In genomic region chr5:94217745-94218144, GRCh38 we compare ENCODE assay signal across 16 cellular contexts.
"Had no signal": no experiment of that assay in that cellular context is flagged by ENCODE, and none has a peak within 500 bp of the region (broad histone marks: within the 10 kb centered on the region; RNA-seq: fewer than 3 reads in every experiment).

No MANE protein-coding gene starts in this region.

- H3K9me3 ChIP-seq: gastroesophageal sphincter, heart left ventricle, left lung, pancreas, right lobe of liver, spleen, testis had no signal

- H3K4me1 ChIP-seq: gastroesophageal sphincter, heart left ventricle, left lung, pancreas, right lobe of liver, spleen, testis had no signal

- H3K27ac ChIP-seq: gastroesophageal sphincter, heart left ventricle, left lung, pancreas, right lobe of liver, spleen, testis, VCaP had no signal

- DNase-seq: activated CD4-positive, alpha-beta T cell treated with anti-CD3 and anti-CD28 coated beads for 1 hour; activated CD4-positive, alpha-beta T cell treated with anti-CD3 and anti-CD28 coated beads, Interleukin-2, amount 50 U/mL, for 48 hours; cerebellar nuclear complex; effector CD8-positive, alpha-beta T cell; heart left ventricle; left lung; natural killer cell; pancreas; right lobe of liver; spleen; stimulated activated CD4-positive, alpha-beta T cell treated with anti-CD3 and anti-CD28 coated beads, Interleukin-4, amount 100 ng/mL, for 4 hours; testis had no signal

- H3K4me3 ChIP-seq: gastroesophageal sphincter, heart left ventricle, left lung, pancreas, right lobe of liver, spleen, testis had no signal

- ATAC-seq: esophagus mucosa; gastroesophageal sphincter; heart left ventricle; natural killer cell; right lobe of liver; stimulated activated memory B cell treated with anti-CD40 and anti-IgM and Interleukin-4, amounts not matched to agents 10 μg/mL and 1 μg/mL and 100 μg/mL, for 72 hours had no signal

- H3K36me3 ChIP-seq: gastroesophageal sphincter, heart left ventricle, left lung, pancreas, right lobe of liver, spleen had no signal

- FAIRE-seq: pancreas had no signal

- H3K27me3 ChIP-seq: gastroesophageal sphincter, heart left ventricle, left lung, pancreas, right lobe of liver, spleen, testis had no signal
